ENCODE assay signal across 1 cellular context in the genomic region with DNA sequence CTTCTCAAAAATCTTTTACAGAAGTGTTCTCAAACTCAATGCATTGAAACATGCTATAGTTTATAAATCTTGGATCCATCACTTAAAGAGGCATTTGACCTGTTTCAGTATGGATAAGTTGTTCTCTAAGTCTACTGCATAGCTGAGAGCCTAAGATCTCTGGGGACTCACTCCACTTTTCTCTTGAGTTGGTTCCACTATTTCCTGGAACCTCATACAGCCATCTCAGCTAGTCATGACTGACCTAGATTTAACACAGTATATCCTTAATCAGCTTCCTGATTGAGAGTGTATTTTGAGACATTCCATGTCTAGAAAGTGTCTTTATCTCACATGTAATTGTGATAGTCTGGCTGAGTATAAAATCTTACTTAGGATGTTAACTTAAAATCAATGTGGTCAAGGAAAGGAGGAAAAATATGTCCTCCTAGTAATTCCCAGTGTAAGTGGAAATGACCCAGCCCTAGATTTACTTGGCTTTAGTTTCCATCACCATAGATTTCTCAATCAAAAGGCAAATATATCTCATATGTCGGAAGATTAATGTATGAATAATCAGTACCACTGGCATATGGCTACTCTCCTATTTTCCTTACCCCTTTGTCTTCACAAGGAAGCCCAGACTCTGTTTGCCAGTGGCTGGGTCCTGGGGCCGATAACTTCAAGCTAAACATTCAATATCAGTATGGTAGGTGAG.
TF ChIP-seq lines count a peak whose summit lies in the region.

No MANE protein-coding gene starts in this region.

TF ChIP-seq in IMR-90, 13 proteins besides CTCF, POLR2A, EP300 and RAD21 (continued from another document):
- TF ChIP-seq RCOR1 (IDR thresholded peaks at IDR 0.05; ENCODE audit: insufficient replicate concordance, low read length) (no peak), FOS (IDR thresholded peaks at IDR 0.05; ENCODE audit: low read depth, low read length) (no peak), BHLHE40 (IDR thresholded peaks at IDR 0.05; ENCODE audit: low read depth, low read length) (no peak), CEBPB (IDR thresholded peaks at IDR 0.05; ENCODE audit: low read depth, low read length) (no peak), MAZ (IDR thresholded peaks at IDR 0.05; ENCODE audit: borderline replicate concordance, low read depth, low read length) (no peak)
